In the genomic region with DNA sequence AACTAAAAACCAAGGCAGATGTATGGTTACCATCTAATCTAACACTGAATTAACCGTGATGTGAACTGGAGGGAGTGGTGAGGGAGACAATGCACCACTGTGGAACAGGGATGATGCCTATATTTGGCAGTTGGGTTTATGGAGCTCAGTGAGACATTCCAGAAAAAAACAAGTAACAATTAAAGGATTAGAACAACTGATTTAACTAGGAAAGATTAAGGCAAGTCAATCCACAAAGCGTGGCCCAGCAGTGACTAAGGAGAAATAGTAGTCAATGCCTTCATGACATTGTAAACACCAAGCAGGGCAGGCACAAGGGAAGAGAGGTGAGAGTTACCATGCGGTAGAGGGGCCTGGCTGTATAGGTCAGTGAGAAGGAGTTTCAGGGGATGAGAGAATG, we compare ENCODE assay signal across 17 cellular contexts. TPM values are rescaled to one million over a fixed set of nuclear protein-coding genes. Genes with fewer than 3 reads are reported as not detected.
A peak's percentile ranks its signal among the peaks of the same experiment; 100 is the strongest.
DNase-seq lines count a peak whose midpoint lies in the region; ATAC-seq and TF ChIP-seq lines count a peak whose summit lies in the region.
"Had no signal": no experiment of that assay in that cellular context is flagged by ENCODE, and none has a peak within 500 bp of the region (broad histone marks: within the 10 kb centered on the region; RNA-seq: fewer than 3 reads in every experiment).

No MANE protein-coding gene starts in this region.

- no peak for DNase-seq in activated T-cell treated with anti-CD3 and anti-CD28 coated beads, Interleukin-2, amount 50 U/mL, for 24 hours
- DNase-seq in activated T-cell treated with anti-CD3 and anti-CD28 coated beads for 4 hours (no peak), HFFc6 (no peak), SW 1271 (lab: John Stamatoyannopoulos, UW) (no peak), cerebellar cortex (ENCODE audit: low spot score) (no peak)
- DNase-seq: Calu3, DMS79 treated with DMSO at 0.1 percent for 48 hours, KBM-7, NCI-H2107, NCI-H226, NCI-H69, PC-3 had no signal

- peaks cover 19% of the 10 kb centered on the region for H3K4me1 Mint-ChIP-seq in activated T-cell treated with anti-CD3 and anti-CD28 coated beads, Interleukin-2, amount 50 U/mL, for 24 hours (ENCODE audit: low read depth)
- H3K4me1 Mint-ChIP-seq in HFFc6 (ENCODE audit: low read depth) (peaks cover 74% of the 10 kb centered on the region), nephron (peaks cover 36% of the 10 kb centered on the region)
- H3K4me1 Mint-ChIP-seq in activated T-helper 17 cell treated with anti-CD3 and anti-CD28 coated beads, Interleukin-2, amount 50 U/mL, for 72 hours, result peaks cover 18% of the 10 kb centered on the region
- H3K4me1 Mint-ChIP-seq: CD14-positive monocyte had no signal

- no peak overlapping the region for H3K4me3 Mint-ChIP-seq in activated T-cell treated with anti-CD3 and anti-CD28 coated beads, Interleukin-2, amount 50 U/mL, for 24 hours
- no peak overlapping the region for H3K4me3 Mint-ChIP-seq in HFFc6
- peak overlapping the region; percentile 17 for H3K4me3 Mint-ChIP-seq in activated T-helper 17 cell treated with anti-CD3 and anti-CD28 coated beads, Interleukin-2, amount 50 U/mL, for 72 hours
- no peak overlapping the region for H3K4me3 Mint-ChIP-seq in nephron

- TF ChIP-seq CTCF in HFFc6 (IDR thresholded peaks at IDR 0.05) (no peak), nephron (IDR thresholded peaks at IDR 0.05; ENCODE audit: unreplicated experiment in 3 of 3) (no peak)

- H3K9me3 Mint-ChIP-seq in activated T-cell treated with anti-CD3 and anti-CD28 coated beads, Interleukin-2, amount 50 U/mL, for 24 hours, result no peaks in the 10 kb centered on the region
- H3K9me3 Mint-ChIP-seq in HFFc6, result no peaks in the 10 kb centered on the region
- H3K9me3 Mint-ChIP-seq in activated T-helper 17 cell treated with anti-CD3 and anti-CD28 coated beads, Interleukin-2, amount 50 U/mL, for 72 hours, result no peaks in the 10 kb centered on the region
- no peaks in the 10 kb centered on the region for H3K9me3 Mint-ChIP-seq in nephron
- H3K9me3 Mint-ChIP-seq: CD14-positive monocyte had no signal

- no peak for ATAC-seq in activated T-helper 17 cell treated with anti-CD3 and anti-CD28 coated beads, Interleukin-2, amount 50 U/mL, for 72 hours (replicated peaks)
- ATAC-seq in GM21723 (IDR thresholded peaks at IDR 0.05; ENCODE audit: unreplicated experiment), result no peak
- ATAC-seq: HCT116, PC-3 had no signal

- H3K27me3 Mint-ChIP-seq in activated T-cell treated with anti-CD3 and anti-CD28 coated beads, Interleukin-2, amount 50 U/mL, for 24 hours, result no peaks in the 10 kb centered on the region
- H3K27me3 Mint-ChIP-seq in HFFc6 (ENCODE audit: insufficient read depth) (peaks cover 2% of the 10 kb centered on the region), nephron (ENCODE audit: low read depth) (no peaks in the 10 kb centered on the region)
- H3K27me3 Mint-ChIP-seq in activated T-helper 17 cell treated with anti-CD3 and anti-CD28 coated beads, Interleukin-2, amount 50 U/mL, for 72 hours, result no peaks in the 10 kb centered on the region

- H3K36me3 Mint-ChIP-seq in activated T-cell treated with anti-CD3 and anti-CD28 coated beads, Interleukin-2, amount 50 U/mL, for 24 hours (ENCODE audit: low read depth), result peaks cover 85% of the 10 kb centered on the region
- H3K36me3 Mint-ChIP-seq in HFFc6 (ENCODE audit: low read depth) (peaks cover 63% of the 10 kb centered on the region), nephron (ENCODE audit: low read depth) (peaks cover 68% of the 10 kb centered on the region)
- peaks cover 90% of the 10 kb centered on the region for H3K36me3 Mint-ChIP-seq in activated T-helper 17 cell treated with anti-CD3 and anti-CD28 coated beads, Interleukin-2, amount 50 U/mL, for 72 hours (ENCODE audit: low read depth)

- peak overlapping the region; percentile 73 for H3K27ac Mint-ChIP-seq in activated T-cell treated with anti-CD3 and anti-CD28 coated beads, Interleukin-2, amount 50 U/mL, for 24 hours
- H3K27ac Mint-ChIP-seq in HFFc6, result peak overlapping the region; percentile 81
- H3K27ac Mint-ChIP-seq in activated T-helper 17 cell treated with anti-CD3 and anti-CD28 coated beads, Interleukin-2, amount 50 U/mL, for 72 hours, result peak overlapping the region; percentile 63
- peak overlapping the region; percentile 36 to 69 (median 58) for H3K27ac Mint-ChIP-seq in nephron
- H3K27ac Mint-ChIP-seq: CD14-positive monocyte had no signal

RNA-seq across cellular contexts. Expression of a gene that starts 38.1 kb away (rescaled TPM):
- 10 to 100 TPM; 20.8 to 26.0 (median 24.2) TPM for total RNA-seq in HFFc6 (2021; fragmentation: NEBNext Ultra II Directional; extraction: Animal tissue kit (Norgen Biotek cat#: 25700))
- 1 to 10 TPM; 2.4 to 6.8 TPM for total RNA-seq in activated T-helper 17 cell treated with anti-CD3 and anti-CD28 coated beads, Interleukin-2, amount 50 U/mL, for 72 hours
